ENCODE assay signal across 1 cellular context in genomic region chrX:6777211-6778002, GRCh38.
TF ChIP-seq lines count a peak whose summit lies in the region.

No MANE protein-coding gene starts in this region.

TF ChIP-seq in GM23338, 12 proteins besides CTCF, POLR2A, EP300 and RAD21 (continued from another document):
- TF ChIP-seq JUNB (IDR thresholded peaks at IDR 0.05; ENCODE audit: unreplicated experiment) (no peak), POLR2AphosphoS5 (IDR thresholded peaks at IDR 0.05; ENCODE audit: low read depth) (no peak), CREB1 (CRISPR knock-in tag; IDR thresholded peaks at IDR 0.05; ENCODE audit: low read depth) (no peak)
